17 cellular contexts compared by ENCODE assay signal in the genomic region with DNA sequence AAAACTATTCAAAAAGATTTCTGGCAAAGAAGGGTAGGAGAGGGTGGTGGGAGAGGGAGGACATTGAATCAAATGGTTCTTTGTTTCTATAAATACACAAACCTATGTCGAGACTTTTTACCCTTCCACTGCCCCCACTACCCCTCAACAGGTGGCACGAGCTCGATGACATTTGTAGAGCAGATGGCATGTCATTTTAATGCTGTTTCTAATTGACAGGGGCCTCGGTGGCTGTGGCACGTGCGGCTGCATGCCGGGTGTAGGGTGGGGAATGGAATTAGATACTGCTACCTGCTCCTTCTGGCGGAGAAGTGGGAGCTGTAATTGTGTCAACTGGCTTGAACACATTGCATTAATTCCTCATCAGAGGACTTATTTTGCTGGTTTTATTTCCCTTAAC. TPM values are rescaled to one million over a fixed set of nuclear protein-coding genes. Genes with fewer than 3 reads are reported as not detected.
"Had no signal": no experiment of that assay in that cellular context is flagged by ENCODE, and none has a peak within 500 bp of the region (broad histone marks: within the 10 kb centered on the region; RNA-seq: fewer than 3 reads in every experiment).

No MANE protein-coding gene starts in this region.

- H3K9me3 ChIP-seq: esophagus squamous epithelium, stomach, thyroid gland, vagina had no signal

- ATAC-seq: activated CD8-positive, alpha-beta T cell treated with anti-CD3 and anti-CD28 coated beads, Interleukin-2, amount 10 ng/mL, durations not matched to agents 7 days and 5 days; left lobe of liver; WTC11 had no signal

- H3K27ac ChIP-seq: parathyroid adenoma, stomach, vagina had no signal

- H3K27me3 Mint-ChIP-seq: activated naive CD8-positive, alpha-beta T cell treated with anti-CD3 and anti-CD28 coated beads, Interleukin-2, amount 10 ng/mL, durations not matched to agents 7 days and 5 days had no signal

- H3K4me3 Mint-ChIP-seq: activated CD8-positive, alpha-beta T cell treated with anti-CD3 and anti-CD28 coated beads, Interleukin-2, amount 10 ng/mL, durations not matched to agents 7 days and 5 days; activated naive CD8-positive, alpha-beta T cell treated with anti-CD3 and anti-CD28 coated beads, Interleukin-2, amount 10 ng/mL, durations not matched to agents 7 days and 5 days; memory B cell; WTC11 had no signal

- H2AFZ ChIP-seq: parathyroid adenoma had no signal

- H3K79me2 ChIP-seq: parathyroid adenoma had no signal

- H3K9ac ChIP-seq: parathyroid adenoma had no signal

- H3K4me1 Mint-ChIP-seq: activated naive CD8-positive, alpha-beta T cell treated with anti-CD3 and anti-CD28 coated beads, Interleukin-2, amount 10 ng/mL, durations not matched to agents 7 days and 5 days; memory B cell had no signal

- H3K4me3 ChIP-seq: esophagus squamous epithelium, stomach, thyroid gland, vagina had no signal

- H3K27ac Mint-ChIP-seq: activated CD8-positive, alpha-beta T cell treated with anti-CD3 and anti-CD28 coated beads, Interleukin-2, amount 10 ng/mL, durations not matched to agents 7 days and 5 days; activated naive CD8-positive, alpha-beta T cell treated with anti-CD3 and anti-CD28 coated beads, Interleukin-2, amount 10 ng/mL, durations not matched to agents 7 days and 5 days; memory B cell; WTC11 had no signal

- DNase-seq: activated CD4-positive, alpha-beta T cell treated with anti-CD3 and anti-CD28 coated beads for 48 hours; activated CD8-positive, alpha-beta memory T cell treated with anti-CD3 and anti-CD28 coated beads, Interleukin-2, amount 50 U/mL, for 48 hours; activated CD8-positive, alpha-beta T cell treated with anti-CD3 and anti-CD28 coated beads, Interleukin-2, amount 10 ng/mL, durations not matched to agents 7 days and 5 days; activated naive CD8-positive, alpha-beta T cell treated with anti-CD3 and anti-CD28 coated beads, Interleukin-2, amount 10 ng/mL, durations not matched to agents 7 days and 5 days; anterior cingulate cortex; esophagus squamous epithelium; foreskin fibroblast; head of caudate nucleus; stimulated activated CD4-positive, alpha-beta T cell treated with anti-CD3 and anti-CD28 coated beads, Interleukin-15, amount 100 ng/mL, for 24 hours; stimulated activated CD4-positive, alpha-beta T cell treated with anti-CD3 and anti-CD28 coated beads, Interleukin-4, amount 100 ng/mL, for 4 hours; stomach; thyroid gland had no signal

- H3K36me3 Mint-ChIP-seq: activated naive CD8-positive, alpha-beta T cell treated with anti-CD3 and anti-CD28 coated beads, Interleukin-2, amount 10 ng/mL, durations not matched to agents 7 days and 5 days; memory B cell; WTC11 had no signal

- H3K27me3 ChIP-seq: esophagus squamous epithelium, stomach, thyroid gland, vagina had no signal

- H3K4me1 ChIP-seq: parathyroid adenoma had no signal

- H3K9me3 Mint-ChIP-seq: activated naive CD8-positive, alpha-beta T cell treated with anti-CD3 and anti-CD28 coated beads, Interleukin-2, amount 10 ng/mL, durations not matched to agents 7 days and 5 days; memory B cell; WTC11 had no signal

- H3K36me3 ChIP-seq: esophagus squamous epithelium, stomach, thyroid gland, vagina had no signal

RNA-seq across cellular contexts. Expression of gene SASH1, which starts 29.2 kb away (rescaled TPM):
- total RNA-seq: activated CD8-positive, alpha-beta T cell treated with anti-CD3 and anti-CD28 coated beads, Interleukin-2, amount 10 ng/mL, durations not matched to agents 7 days and 5 days; activated naive CD8-positive, alpha-beta T cell treated with anti-CD3 and anti-CD28 coated beads, Interleukin-2, amount 10 ng/mL, durations not matched to agents 7 days and 5 days had no signal
